29 cellular contexts compared by ENCODE assay signal in the genomic region with DNA sequence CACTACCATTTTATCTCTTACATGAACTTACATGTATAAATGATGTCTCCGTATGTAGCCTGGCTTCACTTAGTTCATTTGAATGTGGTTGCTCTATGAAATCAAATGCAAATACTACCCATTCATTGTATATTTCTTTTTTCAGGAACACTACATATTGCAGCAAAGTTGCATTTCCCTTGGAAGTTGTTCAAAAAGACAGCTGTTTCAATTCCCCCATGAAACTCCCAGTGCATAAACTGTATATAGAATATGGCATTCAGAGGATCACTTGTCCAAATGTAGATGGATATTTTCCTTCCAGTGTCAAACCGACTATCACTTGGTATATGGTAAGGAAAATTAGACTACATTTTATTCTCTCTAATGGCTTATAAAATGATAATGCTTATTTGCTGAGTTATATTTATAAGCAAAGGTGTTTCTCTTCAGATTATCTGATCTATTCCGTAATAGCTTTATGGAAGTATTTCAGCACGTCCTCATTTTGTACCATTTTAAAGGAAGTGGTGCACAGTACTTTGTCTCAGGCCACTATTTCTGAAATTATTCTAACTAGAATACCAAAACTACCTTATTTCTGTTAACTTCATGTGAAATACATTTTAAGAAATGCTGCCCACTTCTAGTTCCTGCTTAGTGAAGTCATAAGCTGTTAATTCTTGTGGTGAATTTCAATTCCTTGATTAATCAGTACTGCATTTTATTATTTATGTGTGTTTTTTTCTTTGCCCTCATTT.
"Had no signal": no experiment of that assay in that cellular context is flagged by ENCODE, and none has a peak within 500 bp of the region (broad histone marks: within the 10 kb centered on the region; RNA-seq: fewer than 3 reads in every experiment).

No MANE protein-coding gene starts in this region.

- DNase-seq: activated CD4-positive, alpha-beta T cell treated with anti-CD3 and anti-CD28 coated beads for 36 hours; activated CD8-positive, alpha-beta memory T cell treated with anti-CD3 and anti-CD28 coated beads, Interleukin-2, amount 50 U/mL, for 48 hours; activated CD8-positive, alpha-beta T cell treated with anti-CD3 and anti-CD28 coated beads, Interleukin-2, amount 10 ng/mL, durations not matched to agents 7 days and 5 days; activated effector memory CD4-positive, alpha-beta T cell treated with Interleukin-2 at 50 U/mL for 16 hours; activated naive CD4-positive, alpha-beta T cell; activated naive CD8-positive, alpha-beta T cell treated with anti-CD3 and anti-CD28 coated beads, Interleukin-2, amount 50 U/mL, for 24 hours; activated T-cell treated with anti-CD3 and anti-CD28 coated beads, Interleukin-2, amount 50 U/mL, for 1 hour; amniotic stem cell; body of pancreas; central memory CD4-positive, alpha-beta T cell; MG63; NCI-H1048; NCI-H1694; NCI-H2029; NCI-H2107; NCI-H2171 treated with DMSO at 0.1 percent for 48 hours; NCI-H226; NCI-H69; NK-92 treated with Interleukin-12 subunit alpha and Interleukin-12 subunit beta, amount 100 ng/mL, for 24 hours; OCI-M1; RPMI8226; SJCRH30; SK-N-SH; T-helper 1 cell; WERI-Rb-1 had no signal

- H3K36me3 ChIP-seq: SJCRH30, WERI-Rb-1 had no signal

- H3K27ac Mint-ChIP-seq: activated CD4-positive, alpha-beta T cell treated with anti-CD3 and anti-CD28 coated beads for 36 hours; activated CD8-positive, alpha-beta T cell treated with anti-CD3 and anti-CD28 coated beads, Interleukin-2, amount 10 ng/mL, durations not matched to agents 7 days and 5 days; activated naive CD8-positive, alpha-beta T cell treated with anti-CD3 and anti-CD28 coated beads, Interleukin-2, amount 50 U/mL, for 24 hours had no signal

- H3K9me3 ChIP-seq: ascending aorta, body of pancreas, MG63, SJCRH30, SK-N-SH had no signal

- H3K9ac ChIP-seq: SK-N-SH had no signal

- H3K4me3 ChIP-seq: ascending aorta, body of pancreas, MG63, SJCRH30 had no signal

- H3K4me3 Mint-ChIP-seq: activated CD4-positive, alpha-beta T cell treated with anti-CD3 and anti-CD28 coated beads for 36 hours; activated CD8-positive, alpha-beta T cell treated with anti-CD3 and anti-CD28 coated beads, Interleukin-2, amount 10 ng/mL, durations not matched to agents 7 days and 5 days; activated naive CD8-positive, alpha-beta T cell treated with anti-CD3 and anti-CD28 coated beads, Interleukin-2, amount 50 U/mL, for 24 hours had no signal

- H3K27me3 Mint-ChIP-seq: activated CD4-positive, alpha-beta T cell treated with anti-CD3 and anti-CD28 coated beads for 36 hours; activated naive CD8-positive, alpha-beta T cell treated with anti-CD3 and anti-CD28 coated beads, Interleukin-2, amount 50 U/mL, for 24 hours had no signal

- H3K4me1 ChIP-seq: ascending aorta, body of pancreas, SJCRH30 had no signal

- H3K4me2 ChIP-seq: SK-N-SH had no signal

- H3K27ac ChIP-seq: ascending aorta, body of pancreas, SJCRH30, WERI-Rb-1 had no signal

- H3K27me3 ChIP-seq: ascending aorta, body of pancreas, MG63, SJCRH30 had no signal

- ATAC-seq: activated CD4-positive, alpha-beta T cell treated with anti-CD3 and anti-CD28 coated beads for 36 hours; activated CD8-positive, alpha-beta T cell treated with anti-CD3 and anti-CD28 coated beads, Interleukin-2, amount 10 ng/mL, durations not matched to agents 7 days and 5 days; activated naive CD4-positive, alpha-beta T cell treated with anti-CD3 and anti-CD28 coated beads, Interleukin-2, amount 50 U/mL, for 72 hours; activated naive CD8-positive, alpha-beta T cell treated with anti-CD3 and anti-CD28 coated beads, Interleukin-2, amount 50 U/mL, for 24 hours; body of pancreas; Panc1; Right ventricle myocardium inferior had no signal
